In the genomic region with DNA sequence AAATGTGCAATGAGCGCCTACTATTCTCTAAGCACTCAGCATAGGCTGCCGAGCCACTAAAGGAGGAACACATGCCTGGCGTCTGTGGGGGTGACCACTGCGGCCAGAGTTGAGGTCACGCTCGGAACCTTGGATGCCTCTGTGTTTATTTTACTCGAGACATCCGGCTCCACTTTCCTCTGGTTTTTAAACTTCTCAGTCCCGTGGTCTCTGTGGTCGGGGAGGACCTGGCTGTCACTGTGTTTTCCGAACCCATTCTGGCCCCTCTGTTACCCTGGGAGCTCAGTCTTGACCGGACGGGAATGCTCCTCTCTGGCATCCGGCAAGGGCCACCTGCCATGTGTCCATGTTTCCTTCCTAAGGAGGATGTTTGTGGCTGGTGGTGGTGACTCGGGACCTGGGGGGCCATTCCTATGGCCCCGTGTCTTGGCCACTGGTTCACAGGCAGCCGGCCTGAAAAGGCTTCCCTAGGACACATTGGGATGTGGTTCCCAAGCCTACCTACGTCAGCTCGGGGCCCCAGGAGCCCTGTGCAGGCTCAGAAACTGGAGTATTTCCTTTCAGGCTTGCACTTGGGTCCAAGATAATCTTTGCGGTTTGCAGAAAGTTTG, we compare ENCODE assay signal across 1 cellular context.
TF ChIP-seq lines count a peak whose summit lies in the region.

No MANE protein-coding gene starts in this region.

TF ChIP-seq in endothelial cell of umbilical vein, 7 proteins besides CTCF, POLR2A, EP300 and RAD21:
- no peak for TF ChIP-seq JUN (IDR thresholded peaks at IDR 0.05; ENCODE audit: borderline replicate concordance, insufficient read depth, insufficient read length, low read depth)
- no peak for TF ChIP-seq EZH2 (IDR thresholded peaks at IDR 0.05; ENCODE audit: borderline replicate concordance, low read depth, low read length, severe bottlenecking)
- TF ChIP-seq, protein P1, sequence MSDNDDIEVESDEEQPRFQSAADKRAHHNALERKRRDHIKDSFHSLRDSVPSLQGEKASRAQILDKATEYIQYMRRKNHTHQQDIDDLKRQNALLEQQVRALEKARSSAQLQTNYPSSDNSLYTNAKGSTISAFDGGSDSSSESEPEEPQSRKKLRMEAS (IDR thresholded peaks at IDR 0.05; ENCODE audit: insufficient read depth, insufficient read length): no peak
- TF ChIP-seq POLR2AphosphoS5 (IDR thresholded peaks at IDR 0.05; ENCODE audit: insufficient read depth, low read depth, low read length): no peak
- no peak for TF ChIP-seq FOS (IDR thresholded peaks at IDR 0.05; ENCODE audit: borderline replicate concordance, insufficient read depth, low read length)
- TF ChIP-seq MYC (IDR thresholded peaks at IDR 0.05; ENCODE audit: low read depth, low read length): no peak
- TF ChIP-seq GATA2 (IDR thresholded peaks at IDR 0.05; ENCODE audit: insufficient read depth, insufficient read length, low read depth, low read length): no peak
